10 cellular contexts compared by ENCODE assay signal in the genomic region with DNA sequence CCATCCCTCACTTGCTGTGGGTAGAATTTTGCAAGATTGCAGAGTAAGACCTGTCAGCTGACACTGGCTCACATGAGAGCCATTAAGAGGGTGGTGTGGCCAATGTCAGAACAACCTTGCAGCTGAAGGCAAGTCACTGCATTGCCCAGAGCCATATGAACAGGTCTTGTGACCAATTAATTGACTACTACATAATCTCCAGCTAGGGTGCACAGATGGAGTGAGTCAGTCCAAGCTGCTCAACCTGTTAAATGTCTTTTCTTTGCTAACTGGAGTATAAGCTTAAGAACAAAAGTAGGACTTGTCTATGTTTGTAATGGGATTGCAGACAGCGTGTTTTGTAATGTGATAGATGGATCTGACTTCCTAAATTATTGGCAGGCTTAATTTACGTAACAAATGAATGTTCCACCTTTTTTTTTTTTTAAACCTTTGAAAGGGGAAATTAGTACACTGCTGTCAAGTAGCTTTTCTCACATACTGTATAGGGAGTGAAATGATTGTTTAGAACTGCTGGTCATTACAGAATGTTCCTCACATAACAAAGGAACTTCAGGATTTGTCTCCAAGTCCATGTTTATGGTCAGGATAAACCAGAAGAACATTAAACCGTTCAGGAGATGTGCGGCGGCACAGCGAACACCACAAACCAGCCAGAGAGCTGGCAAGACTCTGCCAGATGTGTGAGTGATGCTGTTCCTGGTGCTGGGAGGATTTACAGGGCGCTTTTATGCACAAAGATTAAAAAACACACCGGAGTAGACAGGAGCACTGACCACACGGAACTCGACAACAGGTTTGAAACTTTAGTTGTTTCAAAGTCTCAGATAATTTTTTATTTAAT. TPM values are rescaled to one million over a fixed set of nuclear protein-coding genes. Genes with fewer than 3 reads are reported as not detected.
A peak's percentile ranks its signal among the peaks of the same experiment; 100 is the strongest.
DNase-seq lines count a peak whose midpoint lies in the region; ATAC-seq and TF ChIP-seq lines count a peak whose summit lies in the region.
"Had no signal": no experiment of that assay in that cellular context is flagged by ENCODE, and none has a peak within 500 bp of the region (broad histone marks: within the 10 kb centered on the region; RNA-seq: fewer than 3 reads in every experiment).

No MANE protein-coding gene starts in this region.

- no peaks in the 10 kb centered on the region for H3K36me3 Mint-ChIP-seq in glutamatergic neuron (ENCODE audit: unreplicated experiment)
- peaks cover 1% of the 10 kb centered on the region for H3K36me3 Mint-ChIP-seq in activated T-helper 1 cell treated with anti-CD3 and anti-CD28 coated beads, Interleukin-12 subunit alpha, Interleukin-12 subunit beta, Interleukin-2, Interleukin-4 antibody, amounts not matched to agents 30 ng/mL and 10 ng/mL and 1 ng/mL, durations not matched to agents 14 hours and 24 hours and 36 hours (ENCODE audit: low read depth)
- peaks cover 0 to 5% of the 10 kb centered on the region in 2 donors for H3K36me3 Mint-ChIP-seq in stimulated activated naive B cell treated with anti-CD40 and anti-IgM and Interleukin-4, amounts not matched to agents 10 μg/mL and 1 μg/mL and 100 μg/mL, for 72 hours

- H3K27me3 Mint-ChIP-seq in glutamatergic neuron (ENCODE audit: unreplicated experiment) = peaks cover 4% of the 10 kb centered on the region
- H3K27me3 Mint-ChIP-seq in activated T-helper 1 cell treated with anti-CD3 and anti-CD28 coated beads, Interleukin-12 subunit alpha, Interleukin-12 subunit beta, Interleukin-2, Interleukin-4 antibody, amounts not matched to agents 30 ng/mL and 10 ng/mL and 1 ng/mL, durations not matched to agents 14 hours and 24 hours and 36 hours (ENCODE audit: insufficient read depth) = peaks cover 2% of the 10 kb centered on the region
- peaks cover 55 to 68% of the 10 kb centered on the region in 2 donors for H3K27me3 Mint-ChIP-seq in stimulated activated naive B cell treated with anti-CD40 and anti-IgM and Interleukin-4, amounts not matched to agents 10 μg/mL and 1 μg/mL and 100 μg/mL, for 72 hours

- peaks cover 53% of the 10 kb centered on the region for H3K4me1 Mint-ChIP-seq in glutamatergic neuron (ENCODE audit: low read depth, unreplicated experiment)
- H3K4me1 Mint-ChIP-seq in activated T-helper 1 cell treated with anti-CD3 and anti-CD28 coated beads, Interleukin-12 subunit alpha, Interleukin-12 subunit beta, Interleukin-2, Interleukin-4 antibody, amounts not matched to agents 30 ng/mL and 10 ng/mL and 1 ng/mL, durations not matched to agents 14 hours and 24 hours and 36 hours (ENCODE audit: low read depth) = peaks cover 46% of the 10 kb centered on the region
- peaks cover 25 to 35% of the 10 kb centered on the region in 2 donors for H3K4me1 Mint-ChIP-seq in stimulated activated naive B cell treated with anti-CD40 and anti-IgM and Interleukin-4, amounts not matched to agents 10 μg/mL and 1 μg/mL and 100 μg/mL, for 72 hours

- peak overlapping the region; percentile 99 for H3K27ac Mint-ChIP-seq in glutamatergic neuron (ENCODE audit: unreplicated experiment)
- H3K27ac Mint-ChIP-seq in activated T-helper 1 cell treated with anti-CD3 and anti-CD28 coated beads, Interleukin-12 subunit alpha, Interleukin-12 subunit beta, Interleukin-2, Interleukin-4 antibody, amounts not matched to agents 30 ng/mL and 10 ng/mL and 1 ng/mL, durations not matched to agents 14 hours and 24 hours and 36 hours = no peak overlapping the region
- no peak overlapping the region for H3K27ac Mint-ChIP-seq in stimulated activated naive B cell treated with anti-CD40 and anti-IgM and Interleukin-4, amounts not matched to agents 10 μg/mL and 1 μg/mL and 100 μg/mL, for 72 hours

- CTCF ChIA-PET in HEK293T (lab: Yijun Ruan, JAX) = interaction anchor here (0.6 kb wide), 1 partner anchor 550 kb away, joined by 4 read pairs; no protein-coding TSS in a partner anchor

- POLR2A ChIA-PET in HEK293T (lab: Yijun Ruan, JAX) = interaction anchor here (0.8 kb wide), 1 partner anchor 36 kb away, joined by 3 read pairs; a partner anchor contains a TSS

- peaks cover 7% of the 10 kb centered on the region for H3K9me3 Mint-ChIP-seq in glutamatergic neuron (ENCODE audit: unreplicated experiment)
- no peaks in the 10 kb centered on the region for H3K9me3 Mint-ChIP-seq in activated T-helper 1 cell treated with anti-CD3 and anti-CD28 coated beads, Interleukin-12 subunit alpha, Interleukin-12 subunit beta, Interleukin-2, Interleukin-4 antibody, amounts not matched to agents 30 ng/mL and 10 ng/mL and 1 ng/mL, durations not matched to agents 14 hours and 24 hours and 36 hours
- no peaks in the 10 kb centered on the region for H3K9me3 Mint-ChIP-seq in stimulated activated naive B cell treated with anti-CD40 and anti-IgM and Interleukin-4, amounts not matched to agents 10 μg/mL and 1 μg/mL and 100 μg/mL, for 72 hours

- no peak for TF ChIP-seq CTCF in glutamatergic neuron (IDR thresholded peaks at IDR 0.05; ENCODE audit: partially characterized antibody, unreplicated experiment)

- DNase-seq in HEK293T (ENCODE audit: extremely low spot score) (no peak), OCI-M1 (lab: John Stamatoyannopoulos, UW) (peak; percentile 80), glutamatergic neuron (peak; percentile 27), retina (peak; percentile 44), SHP77 (lab: John Stamatoyannopoulos, UW) (no peak)
- DNase-seq in activated T-helper 1 cell treated with anti-CD3 and anti-CD28 coated beads, Interleukin-12 subunit alpha, Interleukin-12 subunit beta, Interleukin-2, Interleukin-4 antibody, amounts not matched to agents 30 ng/mL and 10 ng/mL and 1 ng/mL, durations not matched to agents 14 hours and 24 hours and 36 hours (ENCODE audit: low spot score) = no peak
- no peak for DNase-seq in stimulated activated naive B cell treated with anti-CD40 and anti-IgM and Interleukin-4, amounts not matched to agents 10 μg/mL and 1 μg/mL and 100 μg/mL, for 72 hours
- DNase-seq: NCI-H526 treated with DMSO at 0.1 percent for 48 hours; stimulated activated naive CD8-positive, alpha-beta T cell treated with anti-CD3 and anti-CD28 coated beads, Interleukin-15, Interleukin-2, amounts not matched to agents 100 U/mL and 50 U/mL, for 24 hours had no signal

- H3K4me3 Mint-ChIP-seq in glutamatergic neuron (ENCODE audit: unreplicated experiment) = peak overlapping the region; percentile 77
- H3K4me3 Mint-ChIP-seq in activated T-helper 1 cell treated with anti-CD3 and anti-CD28 coated beads, Interleukin-12 subunit alpha, Interleukin-12 subunit beta, Interleukin-2, Interleukin-4 antibody, amounts not matched to agents 30 ng/mL and 10 ng/mL and 1 ng/mL, durations not matched to agents 14 hours and 24 hours and 36 hours = no peak overlapping the region
- H3K4me3 Mint-ChIP-seq in stimulated activated naive B cell treated with anti-CD40 and anti-IgM and Interleukin-4, amounts not matched to agents 10 μg/mL and 1 μg/mL and 100 μg/mL, for 72 hours = no peak overlapping the region

- intact Hi-C loops in activated T-helper 1 cell treated with anti-CD3 and anti-CD28 coated beads, Interleukin-12 subunit alpha, Interleukin-12 subunit beta, Interleukin-2, Interleukin-4 antibody, amounts not matched to agents 30 ng/mL and 10 ng/mL and 1 ng/mL, durations not matched to agents 14 hours and 24 hours and 36 hours (cut with micrococcal nuclease) = loop anchor here (2.0 kb wide), 1 partner anchor 17 kb away; no protein-coding TSS in a partner anchor

- no peak for ATAC-seq in stimulated activated naive B cell treated with anti-CD40 and anti-IgM and Interleukin-4, amounts not matched to agents 10 μg/mL and 1 μg/mL and 100 μg/mL, for 72 hours (replicated peaks)
- no peak for ATAC-seq in GM19455 (IDR thresholded peaks at IDR 0.05; ENCODE audit: unreplicated experiment)
- ATAC-seq: stimulated activated naive CD8-positive, alpha-beta T cell treated with anti-CD3 and anti-CD28 coated beads, Interleukin-15, Interleukin-2, amounts not matched to agents 100 U/mL and 50 U/mL, for 24 hours had no signal

TF ChIP-seq in HEK293T, 16 proteins besides CTCF, POLR2A, EP300 and RAD21:
- no peak for TF ChIP-seq HDGF (IDR thresholded peaks at IDR 0.05; ENCODE audit: borderline replicate concordance)
- no peak for TF ChIP-seq FOXA1 (IDR thresholded peaks at IDR 0.05)
- no peak for TF ChIP-seq L3MBTL2 (conservative IDR thresholded peaks at IDR 0.05)
- TF ChIP-seq, protein P1, sequence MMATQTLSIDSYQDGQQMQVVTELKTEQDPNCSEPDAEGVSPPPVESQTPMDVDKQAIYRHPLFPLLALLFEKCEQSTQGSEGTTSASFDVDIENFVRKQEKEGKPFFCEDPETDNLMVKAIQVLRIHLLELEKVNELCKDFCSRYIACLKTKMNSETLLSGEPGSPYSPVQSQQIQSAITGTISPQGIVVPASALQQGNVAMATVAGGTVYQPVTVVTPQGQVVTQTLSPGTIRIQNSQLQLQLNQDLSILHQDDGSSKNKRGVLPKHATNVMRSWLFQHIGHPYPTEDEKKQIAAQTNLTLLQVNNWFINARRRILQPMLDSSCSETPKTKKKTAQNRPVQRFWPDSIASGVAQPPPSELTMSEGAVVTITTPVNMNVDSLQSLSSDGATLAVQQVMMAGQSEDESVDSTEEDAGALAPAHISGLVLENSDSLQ (IDR thresholded peaks at IDR 0.05) = 0 out of 2 replicates have a peak, but pooled peaks have one; percentile 24
- TF ChIP-seq ARNT (IDR thresholded peaks at IDR 0.05) = no peak

RNA-seq across cellular contexts. Expression of a gene that starts 37.0 kb away (rescaled TPM):
- total RNA-seq in glutamatergic neuron (ENCODE audit: unreplicated experiment) = 53.2 TPM
- total RNA-seq in activated T-helper 1 cell treated with anti-CD3 and anti-CD28 coated beads, Interleukin-12 subunit alpha, Interleukin-12 subunit beta, Interleukin-2, Interleukin-4 antibody, amounts not matched to agents 30 ng/mL and 10 ng/mL and 1 ng/mL, durations not matched to agents 14 hours and 24 hours and 36 hours = 18.8 and 20.4 TPM in 2 replicates

Comparison
In these comparisons a context has a peak if more than half of its experiments do, and no peak if none do; other contexts are left out.
1. DNase-seq: peak in OCI-M1 (single experiment), glutamatergic neuron (single experiment) and retina (single experiment); none in HEK293T (single experiment), activated T-helper 1 cell treated with anti-CD3 and anti-CD28 coated beads, Interleukin-12 subunit alpha, Interleukin-12 subunit beta, Interleukin-2, Interleukin-4 antibody, amounts not matched to agents 30 ng/mL and 10 ng/mL and 1 ng/mL, durations not matched to agents 14 hours and 24 hours and 36 hours (single experiment), SHP77 (0 of 2) and stimulated activated naive B cell treated with anti-CD40 and anti-IgM and Interleukin-4, amounts not matched to agents 10 μg/mL and 1 μg/mL and 100 μg/mL, for 72 hours (single experiment).